23 cellular contexts compared by ENCODE assay signal in genomic region chr1:99558539-99558938, GRCh38.
DNase-seq lines count a peak whose midpoint lies in the region; TF ChIP-seq lines count a peak whose summit lies in the region.
"Had no signal": no experiment of that assay in that cellular context is flagged by ENCODE, and none has a peak within 500 bp of the region (broad histone marks: within the 10 kb centered on the region; RNA-seq: fewer than 3 reads in every experiment).

No MANE protein-coding gene starts in this region.

- H3K27ac ChIP-seq in RWPE1 = peak overlapping the region; percentile 46; the same call in 1 of the 2 replicates
- H3K27ac ChIP-seq: C4-2B, gastroesophageal sphincter, parathyroid adenoma, SJSA1, stomach, tibial artery had no signal

- TF ChIP-seq CTCF in RWPE1 (conservative IDR thresholded peaks at IDR 0.05; ENCODE audit: low read depth) = no peak
- TF ChIP-seq CTCF in epithelial cell of esophagus (IDR thresholded peaks at IDR 0.05; ENCODE audit: insufficient read depth, low read depth, low read length, missing control alignments) = no peak

- POLR2A ChIA-PET in RWPE1 (lab: Yijun Ruan, JAX; ENCODE audit: low non-redundant PET) = no interaction called here

- H3K4me3 ChIP-seq in epithelial cell of esophagus (ENCODE audit: low read length) = no peak overlapping the region
- H3K4me3 ChIP-seq: gastroesophageal sphincter, mucosa of descending colon, SJSA1, stomach, tibial artery had no signal

- no peak for TF ChIP-seq POLR2A in erythroblast (IDR thresholded peaks at IDR 0.05; ENCODE audit: low read length)

- peak; percentile 62 for DNase-seq in EL
- no peak for DNase-seq in RWPE1 (ENCODE audit: low spot score)
- peak; percentile 45 for DNase-seq in epithelial cell of esophagus (ENCODE audit: low read depth)
- peak; percentile 20 for DNase-seq in kidney tubule cell (ENCODE audit: low spot score)
- no peak for DNase-seq in erythroblast (lab: John Stamatoyannopoulos, UW)
- no peak for DNase-seq in dedifferentiated amniotic fluid mesenchymal stem cell (ENCODE audit: extremely low spot score)
- no peak for DNase-seq in ureter (ENCODE audit: low spot score)
- no peak for DNase-seq in mucosa of gallbladder (ENCODE audit: low spot score)
- DNase-seq: activated CD8-positive, alpha-beta memory T cell treated with anti-CD3 and anti-CD28 coated beads for 24 hours; activated T-cell treated with anti-CD3 and anti-CD28 coated beads, Interleukin-2, amount 50 U/mL, for 24 hours; hypothalamus; Karpas-422; mucosa of descending colon; NCI-H1694; NCI-H2171; NCI-H524; nephron progenitor cell; stomach; tibial artery had no signal

- CTCF ChIA-PET in RWPE1 (lab: Yijun Ruan, JAX) = no interaction called here

Comparison
In these comparisons a context has a peak if more than half of its experiments do, and no peak if none do; other contexts are left out.
1. DNase-seq: peak in EL (single experiment), epithelial cell of esophagus (single experiment) and kidney tubule cell (single experiment); none in RWPE1 (single experiment), erythroblast (0 of 2), dedifferentiated amniotic fluid mesenchymal stem cell (single experiment), ureter (single experiment) and mucosa of gallbladder (single experiment).